In the genomic region with DNA sequence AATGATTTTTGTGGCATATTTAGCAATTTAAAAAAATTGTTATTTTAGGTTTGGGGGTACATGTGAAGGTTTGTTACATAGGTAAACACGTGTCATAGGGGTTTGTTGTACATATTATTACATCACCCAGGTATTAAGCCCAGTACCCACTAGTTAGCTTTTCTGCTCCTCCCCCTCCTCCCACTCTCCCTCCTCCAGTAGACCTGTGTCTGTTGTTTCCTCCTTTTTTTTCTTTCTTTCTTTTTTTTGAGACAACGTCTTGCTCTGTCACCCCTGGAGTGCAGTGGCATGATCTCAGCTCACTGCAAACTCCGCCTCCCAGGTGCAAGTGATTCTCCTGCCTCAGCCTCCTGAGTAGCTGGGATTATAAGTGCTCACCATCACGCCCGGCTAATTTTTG, we compare ENCODE assay signal across 2 cellular contexts.
A peak's percentile ranks its signal among the peaks of the same experiment; 100 is the strongest.
TF ChIP-seq lines count a peak whose summit lies in the region.
"Not testable (repeated sequence)": the region's sequence is repeated elsewhere in the genome, so short reads cannot be mapped to it uniquely, and the experiment has no call there.

No MANE protein-coding gene starts in this region.

TF ChIP-seq in K562, 482 proteins besides CTCF, POLR2A, EP300 and RAD21:
- TF ChIP-seq, protein P1, sequence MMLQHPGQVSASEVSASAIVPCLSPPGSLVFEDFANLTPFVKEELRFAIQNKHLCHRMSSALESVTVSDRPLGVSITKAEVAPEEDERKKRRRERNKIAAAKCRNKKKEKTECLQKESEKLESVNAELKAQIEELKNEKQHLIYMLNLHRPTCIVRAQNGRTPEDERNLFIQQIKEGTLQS (IDR thresholded peaks at IDR 0.05): 0 out of 2 replicates have a peak, but pooled peaks have one; percentile 10
- TF ChIP-seq, protein P1 (CRISPR knock-in tag; conservative IDR thresholded peaks at IDR 0.05): not testable (repeated sequence)

TF ChIP-seq in HepG2, 621 proteins besides CTCF, POLR2A, EP300 and RAD21:
- TF ChIP-seq ZNF263 (CRISPR knock-in tag; IDR thresholded peaks at IDR 0.05): peak; percentile 78
